In the genomic region with DNA sequence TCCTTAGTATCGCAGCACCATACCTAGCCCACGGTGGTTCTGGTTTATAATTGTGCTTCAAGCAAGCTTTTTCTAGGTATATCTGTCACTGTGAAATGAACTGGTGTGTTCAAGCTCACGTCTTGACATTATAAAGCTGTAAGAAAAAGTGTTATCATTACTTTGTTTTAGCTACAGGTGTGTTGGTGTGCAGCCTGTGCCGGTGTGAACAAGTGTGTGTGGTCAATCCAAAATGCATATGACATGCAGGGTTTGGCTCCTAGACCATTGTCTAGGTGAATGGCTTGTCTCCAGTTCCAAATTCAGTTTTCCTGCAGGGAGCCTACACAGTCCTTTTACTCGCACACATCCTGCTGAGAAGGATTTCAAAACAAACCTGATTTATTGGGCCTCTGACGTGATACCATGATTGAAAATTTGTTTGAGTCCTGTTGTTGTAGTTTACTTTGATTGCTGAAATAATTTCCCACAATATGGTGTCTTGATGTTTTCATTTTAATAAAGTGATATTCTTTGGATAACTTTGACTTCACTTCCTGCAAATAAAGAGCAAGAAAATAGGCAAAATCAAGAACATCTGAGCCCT, we compare ENCODE assay signal across 28 cellular contexts. TPM values are rescaled to one million over a fixed set of nuclear protein-coding genes. Genes with fewer than 3 reads are reported as not detected.
DNase-seq lines count a peak whose midpoint lies in the region; ATAC-seq lines count a peak whose summit lies in the region.
"Had no signal": no experiment of that assay in that cellular context is flagged by ENCODE, and none has a peak within 500 bp of the region (broad histone marks: within the 10 kb centered on the region; RNA-seq: fewer than 3 reads in every experiment).

No MANE protein-coding gene starts in this region.

- no peak overlapping the region for H3K4me2 ChIP-seq in mesenchymal stem cell (ENCODE audit: low read length, poor library complexity, severe bottlenecking)

- no peak overlapping the region for H3K18ac ChIP-seq in mesenchymal stem cell (ENCODE audit: low read depth in 1 of 2, low read length in 2 of 2)

- no peak for ATAC-seq in GM19324 (IDR thresholded peaks at IDR 0.05; ENCODE audit: low FRiP score, unreplicated experiment)
- ATAC-seq: esophagus mucosa, HepG2, left cardiac atrium, psoas muscle had no signal

- H3K9ac ChIP-seq in SK-N-MC (ENCODE audit: insufficient read length) (peak overlapping the region; percentile 13), mesenchymal stem cell (ENCODE audit: low read length) (peak overlapping the region; percentile 52)

- no peak overlapping the region for H2BK120ac ChIP-seq in mesenchymal stem cell (ENCODE audit: low read depth, low read length)

- H3K4me3 ChIP-seq in SK-N-MC (no peak overlapping the region), mesenchymal stem cell (ENCODE audit: insufficient read depth in 1 of 2, low read depth in 1 of 2, low read length in 2 of 2) (no peak overlapping the region)
- H3K4me3 ChIP-seq: psoas muscle had no signal

- no peak overlapping the region for H2AFZ ChIP-seq in mesenchymal stem cell (ENCODE audit: low read depth, low read length)

- H2BK12ac ChIP-seq in mesenchymal stem cell (ENCODE audit: low read length in 2 of 2), result no peak overlapping the region

- no peaks in the 10 kb centered on the region for H3K27me3 Mint-ChIP-seq in activated CD4-positive, alpha-beta memory T cell treated with anti-CD3 and anti-CD28 coated beads for 36 hours
- no peaks in the 10 kb centered on the region for H3K27me3 Mint-ChIP-seq in activated CD4-positive, alpha-beta memory T cell treated with anti-CD3 and anti-CD28 coated beads, Interleukin-2, amount 10 ng/mL, durations not matched to agents 7 days and 5 days
- H3K27me3 Mint-ChIP-seq: B cell; stimulated activated naive CD8-positive, alpha-beta T cell treated with anti-CD3 and anti-CD28 coated beads, Interleukin-15, Interleukin-2, amounts not matched to agents 100 ng/mL and 50 ng/mL, for 24 hours had no signal

- POLR2A ChIA-PET in activated CD4-positive, alpha-beta memory T cell treated with anti-CD3 and anti-CD28 coated beads for 36 hours (lab: Charles Lee), result interaction anchor here (1.2 kb wide), 1 partner anchor 16 kb away, joined by 4 read pairs; a partner anchor contains a TSS
- POLR2A ChIA-PET in activated CD4-positive, alpha-beta memory T cell treated with anti-CD3 and anti-CD28 coated beads, Interleukin-2, amount 10 ng/mL, durations not matched to agents 7 days and 5 days (lab: Charles Lee), result interaction anchor here (0.6 to 1.4 kb wide), 2 partner anchors 15 to 553 kb away, joined by 3 to 4 read pairs; no protein-coding TSS in a partner anchor

- H3K9me3 ChIP-seq in SK-N-MC (ENCODE audit: low read depth, low read length), result no peaks in the 10 kb centered on the region
- no peaks in the 10 kb centered on the region for H3K9me3 ChIP-seq in mesenchymal stem cell (ENCODE audit: control insufficient read depth, low read length)
- H3K9me3 ChIP-seq: neutrophil, psoas muscle had no signal

- H2BK15ac ChIP-seq in mesenchymal stem cell (ENCODE audit: low read depth, poor library complexity, severe bottlenecking), result no peak overlapping the region

- H3K4me1 Mint-ChIP-seq in activated CD4-positive, alpha-beta memory T cell treated with anti-CD3 and anti-CD28 coated beads for 36 hours (ENCODE audit: low read depth), result peaks cover 63% of the 10 kb centered on the region
- H3K4me1 Mint-ChIP-seq in activated CD4-positive, alpha-beta memory T cell treated with anti-CD3 and anti-CD28 coated beads, Interleukin-2, amount 10 ng/mL, durations not matched to agents 7 days and 5 days, result peaks cover 44% of the 10 kb centered on the region

- no peaks in the 10 kb centered on the region for H3K36me3 ChIP-seq in SK-N-MC (ENCODE audit: insufficient read depth, low read length)
- peaks cover 0 to 4% of the 10 kb centered on the region in 2 experiments for H3K36me3 ChIP-seq in mesenchymal stem cell (ENCODE audit: control insufficient read depth in 1 of 2, insufficient read depth in 2 of 2, low read depth in 1 of 2, low read length in 2 of 2)

- peak overlapping the region; percentile 61 for H3K27ac Mint-ChIP-seq in activated CD4-positive, alpha-beta memory T cell treated with anti-CD3 and anti-CD28 coated beads for 36 hours
- no peak overlapping the region for H3K27ac Mint-ChIP-seq in activated CD4-positive, alpha-beta memory T cell treated with anti-CD3 and anti-CD28 coated beads, Interleukin-2, amount 10 ng/mL, durations not matched to agents 7 days and 5 days
- H3K27ac Mint-ChIP-seq: activated naive CD4-positive, alpha-beta T cell treated with anti-CD3 and anti-CD28 coated beads, Interleukin-2, amount 50 U/mL, for 72 hours; B cell; dendritic cell treated with granulocyte-macrophage colony-stimulating factor and Interleukin-4, amounts not matched to agents 40 ng/mL and 50 ng/mL, for 4 days; endodermal cell; T-helper 1 cell treated with Interleukin-12 subunit alpha and Interleukin-12 subunit beta and Interleukin-4 antibody, amounts not matched to agents 30 μg/mL and 1 μg/mL, for 36 hours had no signal

- no peak overlapping the region for H2BK5ac ChIP-seq in mesenchymal stem cell (ENCODE audit: low read depth, low read length, poor library complexity, severe bottlenecking)

- H3K27me3 ChIP-seq in mesenchymal stem cell (ENCODE audit: control insufficient read depth in 1 of 2, insufficient read depth in 1 of 2, low read length in 2 of 2), result no peaks in the 10 kb centered on the region
- H3K27me3 ChIP-seq: neutrophil had no signal

- H3K79me1 ChIP-seq in mesenchymal stem cell (replicated peaks; ENCODE audit: low read length, poor library complexity, severe bottlenecking), result peaks cover 19% of the 10 kb centered on the region

- H4K8ac ChIP-seq in mesenchymal stem cell (ENCODE audit: low read length), result no peak overlapping the region

- CTCF ChIA-PET in activated CD4-positive, alpha-beta memory T cell treated with anti-CD3 and anti-CD28 coated beads for 36 hours (lab: Charles Lee), result interaction anchor here (1.0 to 5.5 kb wide), 5 partner anchors 14 to 405 kb away, joined by 3 to 19 read pairs (median 3); a partner anchor contains a TSS
- CTCF ChIA-PET in activated CD4-positive, alpha-beta memory T cell treated with anti-CD3 and anti-CD28 coated beads, Interleukin-2, amount 10 ng/mL, durations not matched to agents 7 days and 5 days (lab: Charles Lee), result interaction anchor here (1.1 to 1.8 kb wide), 3 partner anchors 12 to 276 kb away, joined by 3 to 5 read pairs (median 4); no protein-coding TSS in a partner anchor

- no peaks in the 10 kb centered on the region for H3K9me3 Mint-ChIP-seq in activated CD4-positive, alpha-beta memory T cell treated with anti-CD3 and anti-CD28 coated beads for 36 hours
- H3K9me3 Mint-ChIP-seq in activated CD4-positive, alpha-beta memory T cell treated with anti-CD3 and anti-CD28 coated beads, Interleukin-2, amount 10 ng/mL, durations not matched to agents 7 days and 5 days, result no peaks in the 10 kb centered on the region
- H3K9me3 Mint-ChIP-seq: activated naive CD4-positive, alpha-beta T cell treated with anti-CD3 and anti-CD28 coated beads, Interleukin-2, amount 50 U/mL, for 72 hours; dendritic cell treated with granulocyte-macrophage colony-stimulating factor and Interleukin-4, amounts not matched to agents 40 ng/mL and 50 ng/mL, for 4 days; endodermal cell; stimulated activated naive CD8-positive, alpha-beta T cell treated with anti-CD3 and anti-CD28 coated beads, Interleukin-15, Interleukin-2, amounts not matched to agents 100 ng/mL and 50 ng/mL, for 24 hours; T-helper 1 cell treated with Interleukin-12 subunit alpha and Interleukin-12 subunit beta and Interleukin-4 antibody, amounts not matched to agents 30 μg/mL and 1 μg/mL, for 36 hours had no signal

- 89% methylated on average over 6 of the region's 6 CpGs for WGBS in mesenchymal stem cell

- H3K4ac ChIP-seq in mesenchymal stem cell (ENCODE audit: low read depth in 1 of 2, low read length in 2 of 2), result no peak overlapping the region

- no peak overlapping the region for H4K91ac ChIP-seq in mesenchymal stem cell (ENCODE audit: low read length)

- no peak for DNase-seq in activated CD4-positive, alpha-beta memory T cell treated with anti-CD3 and anti-CD28 coated beads for 36 hours
- DNase-seq in activated CD4-positive, alpha-beta memory T cell treated with anti-CD3 and anti-CD28 coated beads, Interleukin-2, amount 10 ng/mL, durations not matched to agents 7 days and 5 days, result no peak
- DNase-seq in SK-N-MC (ENCODE audit: low read depth, low spot score) (no peak), mesenchymal stem cell (no peak), NCI-H524 (lab: John Stamatoyannopoulos, UW) (no peak), T-helper 2 cell (no peak), NCI-H526 (lab: John Stamatoyannopoulos, UW) (no peak)
- DNase-seq: central memory CD4-positive, alpha-beta T cell; endodermal cell; foreskin melanocyte; GOT3; left cardiac atrium; mammary epithelial cell; MV-4-11; NCI-H187; NCI-H2171 treated with DMSO at 0.1 percent for 48 hours; NCI-H774; psoas muscle had no signal

- peaks cover 8% of the 10 kb centered on the region for H3K4me1 ChIP-seq in mesenchymal stem cell (ENCODE audit: control insufficient read depth, insufficient read depth, low read depth, low read length)

- H3K4me3 Mint-ChIP-seq in activated CD4-positive, alpha-beta memory T cell treated with anti-CD3 and anti-CD28 coated beads for 36 hours, result no peak overlapping the region
- H3K4me3 Mint-ChIP-seq in activated CD4-positive, alpha-beta memory T cell treated with anti-CD3 and anti-CD28 coated beads, Interleukin-2, amount 10 ng/mL, durations not matched to agents 7 days and 5 days, result no peak overlapping the region
- H3K4me3 Mint-ChIP-seq: B cell; dendritic cell treated with granulocyte-macrophage colony-stimulating factor and Interleukin-4, amounts not matched to agents 40 ng/mL and 50 ng/mL, for 4 days; endodermal cell; stimulated activated naive CD8-positive, alpha-beta T cell treated with anti-CD3 and anti-CD28 coated beads, Interleukin-15, Interleukin-2, amounts not matched to agents 100 ng/mL and 50 ng/mL, for 24 hours; T-helper 1 cell treated with Interleukin-12 subunit alpha and Interleukin-12 subunit beta and Interleukin-4 antibody, amounts not matched to agents 30 μg/mL and 1 μg/mL, for 36 hours had no signal

- H3K36me3 Mint-ChIP-seq in activated CD4-positive, alpha-beta memory T cell treated with anti-CD3 and anti-CD28 coated beads for 36 hours, result peaks cover 4% of the 10 kb centered on the region
- H3K36me3 Mint-ChIP-seq in activated CD4-positive, alpha-beta memory T cell treated with anti-CD3 and anti-CD28 coated beads, Interleukin-2, amount 10 ng/mL, durations not matched to agents 7 days and 5 days (ENCODE audit: low read depth), result peaks cover 8% of the 10 kb centered on the region

- H3K23ac ChIP-seq in mesenchymal stem cell (ENCODE audit: low read length in 2 of 2), result no peak overlapping the region

- H3K14ac ChIP-seq in mesenchymal stem cell (ENCODE audit: low read length in 2 of 2), result no peak overlapping the region

- H2AK5ac ChIP-seq in mesenchymal stem cell (ENCODE audit: low read length, severe bottlenecking), result no peak overlapping the region

- H3K27ac ChIP-seq in SK-N-MC (peak overlapping the region; percentile 60; the same call in 1 of the 2 replicates), mesenchymal stem cell (ENCODE audit: low read length, poor library complexity, severe bottlenecking) (no peak overlapping the region)
- H3K27ac ChIP-seq: neutrophil, psoas muscle, RWPE1 had no signal

- intact Hi-C loops in activated CD4-positive, alpha-beta memory T cell treated with anti-CD3 and anti-CD28 coated beads for 36 hours (cut with micrococcal nuclease), result no loop called here

RNA-seq across cellular contexts. Expression of a gene that starts 3.8 kb away (rescaled TPM):
- total RNA-seq in activated CD4-positive, alpha-beta memory T cell treated with anti-CD3 and anti-CD28 coated beads for 36 hours, result 1 to 10 TPM; 7.4 to 8.0 TPM
- 1 to 10 TPM; 5.4 to 5.8 TPM for total RNA-seq in activated CD4-positive, alpha-beta memory T cell treated with anti-CD3 and anti-CD28 coated beads, Interleukin-2, amount 10 ng/mL, durations not matched to agents 7 days and 5 days
- polyA plus RNA-seq in mesenchymal stem cell (2013, experiment 1 of 2), result 1.6 TPM
- polyA plus RNA-seq in mesenchymal stem cell (2013, experiment 2 of 2), result 1.6 TPM

RNA-seq across cellular contexts. Expression of a gene that starts 16.0 kb away (rescaled TPM):
- total RNA-seq in activated CD4-positive, alpha-beta memory T cell treated with anti-CD3 and anti-CD28 coated beads for 36 hours, result 10 to 100 TPM; 28.6 to 33.5 TPM
- total RNA-seq in activated CD4-positive, alpha-beta memory T cell treated with anti-CD3 and anti-CD28 coated beads, Interleukin-2, amount 10 ng/mL, durations not matched to agents 7 days and 5 days, result 10 to 100 TPM; 10.6 to 11.4 TPM
- 13.5 TPM for polyA plus RNA-seq in mesenchymal stem cell (2013, experiment 1 of 2)
- 14.5 TPM for polyA plus RNA-seq in mesenchymal stem cell (2013, experiment 2 of 2)
